Comparison of ENCODE assay signal across 1 cellular context in the genomic region with DNA sequence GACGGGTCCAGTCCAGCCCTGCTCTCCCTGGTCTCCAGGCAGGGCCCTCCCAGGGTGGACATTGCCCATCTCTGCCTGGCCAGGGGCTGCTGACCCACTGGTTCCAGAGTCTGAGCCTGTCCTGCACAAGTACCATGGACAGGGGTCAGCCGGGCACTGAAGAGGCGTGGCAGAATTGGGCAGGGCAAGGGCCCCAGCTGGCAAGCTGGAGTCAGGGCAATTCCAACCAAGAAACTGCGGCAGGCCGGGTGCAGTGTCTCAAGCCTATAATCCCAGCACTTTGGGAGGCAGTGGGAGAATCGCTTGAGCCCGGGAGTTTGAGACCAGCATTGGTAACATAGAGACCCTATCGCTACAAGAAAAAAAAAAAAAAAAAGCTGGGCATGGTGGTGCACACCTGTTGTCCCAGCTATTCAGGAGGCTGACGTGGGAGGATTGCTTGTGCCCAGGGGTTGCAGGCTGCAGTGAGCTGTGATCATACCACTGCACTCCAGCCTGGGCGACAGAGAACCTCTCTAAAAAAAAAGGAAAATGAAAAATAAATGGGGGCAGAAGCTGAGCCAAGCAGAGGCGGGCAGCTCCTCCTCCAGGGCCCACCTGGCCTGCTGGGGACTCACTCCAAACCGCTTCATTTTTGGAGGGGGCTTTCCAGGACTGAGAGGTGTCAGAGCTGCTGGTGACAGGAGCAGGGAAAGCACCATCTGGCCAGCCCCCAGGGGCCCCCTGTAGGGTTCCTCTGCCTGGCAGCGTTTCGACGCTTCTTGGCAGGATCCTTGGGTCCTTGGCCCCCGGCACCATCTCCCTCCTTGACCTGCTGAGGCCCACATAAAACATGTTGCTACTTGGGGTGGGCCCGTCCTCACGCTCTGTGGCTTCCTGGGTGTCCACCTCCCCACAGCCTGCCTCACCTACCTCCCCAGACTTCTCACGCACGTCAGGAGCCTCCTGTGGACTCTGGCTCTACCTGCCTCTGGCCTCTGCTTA.
A peak's percentile ranks its signal among the peaks of the same experiment; 100 is the strongest.
TF ChIP-seq lines count a peak whose summit lies in the region.

No MANE protein-coding gene starts in this region.

TF ChIP-seq in HEK293, 187 proteins besides CTCF, POLR2A, EP300 and RAD21 (continued from another document):
- TF ChIP-seq, protein P1, sequence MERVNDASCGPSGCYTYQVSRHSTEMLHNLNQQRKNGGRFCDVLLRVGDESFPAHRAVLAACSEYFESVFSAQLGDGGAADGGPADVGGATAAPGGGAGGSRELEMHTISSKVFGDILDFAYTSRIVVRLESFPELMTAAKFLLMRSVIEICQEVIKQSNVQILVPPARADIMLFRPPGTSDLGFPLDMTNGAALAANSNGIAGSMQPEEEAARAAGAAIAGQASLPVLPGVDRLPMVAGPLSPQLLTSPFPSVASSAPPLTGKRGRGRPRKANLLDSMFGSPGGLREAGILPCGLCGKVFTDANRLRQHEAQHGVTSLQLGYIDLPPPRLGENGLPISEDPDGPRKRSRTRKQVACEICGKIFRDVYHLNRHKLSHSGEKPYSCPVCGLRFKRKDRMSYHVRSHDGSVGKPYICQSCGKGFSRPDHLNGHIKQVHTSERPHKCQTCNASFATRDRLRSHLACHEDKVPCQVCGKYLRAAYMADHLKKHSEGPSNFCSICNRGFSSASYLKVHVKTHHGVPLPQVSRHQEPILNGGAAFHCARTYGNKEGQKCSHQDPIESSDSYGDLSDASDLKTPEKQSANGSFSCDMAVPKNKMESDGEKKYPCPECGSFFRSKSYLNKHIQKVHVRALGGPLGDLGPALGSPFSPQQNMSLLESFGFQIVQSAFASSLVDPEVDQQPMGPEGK (tag by site-specific recombination; IDR thresholded peaks at IDR 0.05), result peak; percentile 36; the same call in 1 of the 2 replicates
- TF ChIP-seq ZNF132 (tag by site-specific recombination; IDR thresholded peaks at IDR 0.05; ENCODE audit: borderline replicate concordance), result no peak
- TF ChIP-seq ZNF626 (tag by site-specific recombination; IDR thresholded peaks at IDR 0.05), result no peak
- TF ChIP-seq GLIS2 (tag by site-specific recombination; IDR thresholded peaks at IDR 0.05), result peak; percentile 64
- no peak for TF ChIP-seq FEZF1 (tag by site-specific recombination; IDR thresholded peaks at IDR 0.05)
- TF ChIP-seq, protein P2, sequence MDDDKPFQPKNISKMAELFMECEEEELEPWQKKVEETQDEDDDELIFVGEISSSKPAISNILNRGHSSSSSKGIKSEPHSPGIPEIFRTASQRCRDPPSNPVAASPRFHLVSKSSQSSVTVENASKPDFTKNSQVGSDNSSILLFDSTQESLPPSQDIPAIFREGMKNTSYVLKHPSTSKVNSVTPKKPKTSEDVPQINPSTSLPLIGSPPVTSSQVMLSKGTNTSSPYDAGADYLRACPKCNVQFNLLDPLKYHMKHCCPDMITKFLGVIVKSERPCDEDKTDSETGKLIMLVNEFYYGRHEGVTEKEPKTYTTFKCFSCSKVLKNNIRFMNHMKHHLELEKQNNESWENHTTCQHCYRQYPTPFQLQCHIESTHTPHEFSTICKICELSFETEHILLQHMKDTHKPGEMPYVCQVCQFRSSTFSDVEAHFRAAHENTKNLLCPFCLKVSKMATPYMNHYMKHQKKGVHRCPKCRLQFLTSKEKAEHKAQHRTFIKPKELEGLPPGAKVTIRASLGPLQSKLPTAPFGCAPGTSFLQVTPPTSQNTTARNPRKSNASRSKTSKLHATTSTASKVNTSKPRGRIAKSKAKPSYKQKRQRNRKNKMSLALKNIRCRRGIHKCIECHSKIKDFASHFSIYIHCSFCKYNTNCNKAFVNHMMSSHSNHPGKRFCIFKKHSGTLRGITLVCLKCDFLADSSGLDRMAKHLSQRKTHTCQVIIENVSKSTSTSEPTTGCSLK (tag by site-specific recombination; IDR thresholded peaks at IDR 0.05), result no peak
- TF ChIP-seq ZNF585B (tag by site-specific recombination; IDR thresholded peaks at IDR 0.05), result no peak
- TF ChIP-seq ZNF26 (tag by site-specific recombination; IDR thresholded peaks at IDR 0.05), result no peak
- no peak for TF ChIP-seq ZNF175 (tag by site-specific recombination; IDR thresholded peaks at IDR 0.05)
- TF ChIP-seq SCRT2 (tag by site-specific recombination; IDR thresholded peaks at IDR 0.05), result peak; percentile 57
- peak; percentile 56; the same call in 1 of the 2 replicates for TF ChIP-seq SCRT1 (tag by site-specific recombination; IDR thresholded peaks at IDR 0.05; ENCODE audit: borderline replicate concordance)
- no peak for TF ChIP-seq ZNF202 (tag by site-specific recombination; IDR thresholded peaks at IDR 0.05; ENCODE audit: borderline replicate concordance)
- TF ChIP-seq REST (tag by site-specific recombination; IDR thresholded peaks at IDR 0.05), result peak; percentile 98
- TF ChIP-seq GLIS1 (tag by site-specific recombination; IDR thresholded peaks at IDR 0.05), result peak; percentile 96
- no peak for TF ChIP-seq ZNF221 (tag by site-specific recombination; IDR thresholded peaks at IDR 0.05; ENCODE audit: borderline replicate concordance)
- TF ChIP-seq ZNF354C (tag by site-specific recombination; IDR thresholded peaks at IDR 0.05; ENCODE audit: borderline replicate concordance, low read depth), result no peak
- TF ChIP-seq MZF1 (tag by site-specific recombination; IDR thresholded peaks at IDR 0.05; ENCODE audit: borderline replicate concordance), result no peak
- no peak for TF ChIP-seq IKZF3 (tag by site-specific recombination; IDR thresholded peaks at IDR 0.05)
- TF ChIP-seq ZNF560 (tag by site-specific recombination; IDR thresholded peaks at IDR 0.05; ENCODE audit: borderline replicate concordance), result no peak
- no peak for TF ChIP-seq HOXD13 (CRISPR knock-in tag; IDR thresholded peaks at IDR 0.05; ENCODE audit: borderline replicate concordance)
- TF ChIP-seq, protein P3, sequence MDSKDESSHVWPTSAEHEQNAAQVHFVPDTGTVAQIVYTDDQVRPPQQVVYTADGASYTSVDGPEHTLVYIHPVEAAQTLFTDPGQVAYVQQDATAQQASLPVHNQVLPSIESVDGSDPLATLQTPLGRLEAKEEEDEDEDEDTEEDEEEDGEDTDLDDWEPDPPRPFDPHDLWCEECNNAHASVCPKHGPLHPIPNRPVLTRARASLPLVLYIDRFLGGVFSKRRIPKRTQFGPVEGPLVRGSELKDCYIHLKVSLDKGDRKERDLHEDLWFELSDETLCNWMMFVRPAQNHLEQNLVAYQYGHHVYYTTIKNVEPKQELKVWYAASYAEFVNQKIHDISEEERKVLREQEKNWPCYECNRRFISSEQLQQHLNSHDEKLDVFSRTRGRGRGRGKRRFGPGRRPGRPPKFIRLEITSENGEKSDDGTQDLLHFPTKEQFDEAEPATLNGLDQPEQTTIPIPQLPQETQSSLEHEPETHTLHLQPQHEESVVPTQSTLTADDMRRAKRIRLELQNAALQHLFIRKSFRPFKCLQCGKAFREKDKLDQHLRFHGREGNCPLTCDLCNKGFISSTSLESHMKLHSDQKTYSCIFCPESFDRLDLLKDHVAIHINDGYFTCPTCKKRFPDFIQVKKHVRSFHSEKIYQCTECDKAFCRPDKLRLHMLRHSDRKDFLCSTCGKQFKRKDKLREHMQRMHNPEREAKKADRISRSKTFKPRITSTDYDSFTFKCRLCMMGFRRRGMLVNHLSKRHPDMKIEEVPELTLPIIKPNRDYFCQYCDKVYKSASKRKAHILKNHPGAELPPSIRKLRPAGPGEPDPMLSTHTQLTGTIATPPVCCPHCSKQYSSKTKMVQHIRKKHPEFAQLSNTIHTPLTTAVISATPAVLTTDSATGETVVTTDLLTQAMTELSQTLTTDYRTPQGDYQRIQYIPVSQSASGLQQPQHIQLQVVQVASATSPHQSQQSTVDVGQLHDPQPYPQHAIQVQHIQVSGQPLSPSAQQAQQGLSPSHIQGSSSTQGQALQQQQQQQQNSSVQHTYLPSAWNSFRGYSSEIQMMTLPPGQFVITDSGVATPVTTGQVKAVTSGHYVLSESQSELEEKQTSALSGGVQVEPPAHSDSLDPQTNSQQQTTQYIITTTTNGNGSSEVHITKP (tag by site-specific recombination; IDR thresholded peaks at IDR 0.05), result peak; percentile 73
- TF ChIP-seq ZNF391 (tag by site-specific recombination; IDR thresholded peaks at IDR 0.05; ENCODE audit: borderline replicate concordance, low read depth), result no peak
- TF ChIP-seq SETDB1 (IDR thresholded peaks at IDR 0.05; ENCODE audit: insufficient read length, low read length), result no peak
- TF ChIP-seq GLI2 (tag by site-specific recombination; IDR thresholded peaks at IDR 0.05; ENCODE audit: borderline replicate concordance, low read depth), result no peak
